Comparison of ENCODE assay signal across 1 cellular context in the genomic region with DNA sequence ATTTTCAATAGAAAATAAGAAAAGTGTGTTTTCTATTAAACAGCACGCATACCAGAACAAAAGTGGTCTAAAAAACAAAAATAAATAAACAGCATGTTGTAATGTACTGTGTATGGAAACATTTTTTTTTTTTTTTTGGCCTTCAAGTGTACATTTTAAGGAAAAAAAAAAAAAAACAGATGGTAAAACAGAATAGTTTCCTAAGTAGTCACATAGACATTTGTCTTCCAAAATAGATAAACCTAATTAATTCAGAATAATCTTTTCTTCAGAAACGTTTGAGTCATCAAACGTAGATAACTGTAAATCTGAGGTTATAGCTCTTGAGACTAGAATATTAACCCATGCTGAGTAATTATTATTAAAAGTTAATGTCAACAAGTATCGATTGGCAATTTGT.
TF ChIP-seq lines count a peak whose summit lies in the region.

No MANE protein-coding gene starts in this region.

TF ChIP-seq in HepG2, 621 proteins besides CTCF, POLR2A, EP300 and RAD21:
- TF ChIP-seq ZBTB8A (CRISPR knock-in tag; IDR thresholded peaks at IDR 0.05; ENCODE audit: borderline replicate concordance, low read depth) (no peak), SP2 (CRISPR knock-in tag; IDR thresholded peaks at IDR 0.05) (no peak), ZBTB3 (CRISPR knock-in tag; IDR thresholded peaks at IDR 0.05; ENCODE audit: borderline replicate concordance, low read depth) (no peak), KDM6A (CRISPR knock-in tag; IDR thresholded peaks at IDR 0.05; ENCODE audit: low read depth) (no peak), BRD4 (CRISPR knock-in tag; IDR thresholded peaks at IDR 0.05) (no peak), SETDB1 (CRISPR knock-in tag; IDR thresholded peaks at IDR 0.05; ENCODE audit: borderline replicate concordance) (no peak), ZBTB20 (CRISPR knock-in tag; IDR thresholded peaks at IDR 0.05; ENCODE audit: borderline replicate concordance, low read depth) (no peak)
- TF ChIP-seq, protein P1, sequence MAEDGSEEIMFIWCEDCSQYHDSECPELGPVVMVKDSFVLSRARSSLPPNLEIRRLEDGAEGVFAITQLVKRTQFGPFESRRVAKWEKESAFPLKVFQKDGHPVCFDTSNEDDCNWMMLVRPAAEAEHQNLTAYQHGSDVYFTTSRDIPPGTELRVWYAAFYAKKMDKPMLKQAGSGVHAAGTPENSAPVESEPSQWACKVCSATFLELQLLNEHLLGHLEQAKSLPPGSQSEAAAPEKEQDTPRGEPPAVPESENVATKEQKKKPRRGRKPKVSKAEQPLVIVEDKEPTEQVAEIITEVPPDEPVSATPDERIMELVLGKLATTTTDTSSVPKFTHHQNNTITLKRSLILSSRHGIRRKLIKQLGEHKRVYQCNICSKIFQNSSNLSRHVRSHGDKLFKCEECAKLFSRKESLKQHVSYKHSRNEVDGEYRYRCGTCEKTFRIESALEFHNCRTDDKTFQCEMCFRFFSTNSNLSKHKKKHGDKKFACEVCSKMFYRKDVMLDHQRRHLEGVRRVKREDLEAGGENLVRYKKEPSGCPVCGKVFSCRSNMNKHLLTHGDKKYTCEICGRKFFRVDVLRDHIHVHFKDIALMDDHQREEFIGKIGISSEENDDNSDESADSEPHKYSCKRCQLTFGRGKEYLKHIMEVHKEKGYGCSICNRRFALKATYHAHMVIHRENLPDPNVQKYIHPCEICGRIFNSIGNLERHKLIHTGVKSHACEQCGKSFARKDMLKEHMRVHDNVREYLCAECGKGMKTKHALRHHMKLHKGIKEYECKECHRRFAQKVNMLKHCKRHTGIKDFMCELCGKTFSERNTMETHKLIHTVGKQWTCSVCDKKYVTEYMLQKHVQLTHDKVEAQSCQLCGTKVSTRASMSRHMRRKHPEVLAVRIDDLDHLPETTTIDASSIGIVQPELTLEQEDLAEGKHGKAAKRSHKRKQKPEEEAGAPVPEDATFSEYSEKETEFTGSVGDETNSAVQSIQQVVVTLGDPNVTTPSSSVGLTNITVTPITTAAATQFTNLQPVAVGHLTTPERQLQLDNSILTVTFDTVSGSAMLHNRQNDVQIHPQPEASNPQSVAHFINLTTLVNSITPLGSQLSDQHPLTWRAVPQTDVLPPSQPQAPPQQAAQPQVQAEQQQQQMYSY (CRISPR knock-in tag; IDR thresholded peaks at IDR 0.05), result no peak
- TF ChIP-seq, protein P2, sequence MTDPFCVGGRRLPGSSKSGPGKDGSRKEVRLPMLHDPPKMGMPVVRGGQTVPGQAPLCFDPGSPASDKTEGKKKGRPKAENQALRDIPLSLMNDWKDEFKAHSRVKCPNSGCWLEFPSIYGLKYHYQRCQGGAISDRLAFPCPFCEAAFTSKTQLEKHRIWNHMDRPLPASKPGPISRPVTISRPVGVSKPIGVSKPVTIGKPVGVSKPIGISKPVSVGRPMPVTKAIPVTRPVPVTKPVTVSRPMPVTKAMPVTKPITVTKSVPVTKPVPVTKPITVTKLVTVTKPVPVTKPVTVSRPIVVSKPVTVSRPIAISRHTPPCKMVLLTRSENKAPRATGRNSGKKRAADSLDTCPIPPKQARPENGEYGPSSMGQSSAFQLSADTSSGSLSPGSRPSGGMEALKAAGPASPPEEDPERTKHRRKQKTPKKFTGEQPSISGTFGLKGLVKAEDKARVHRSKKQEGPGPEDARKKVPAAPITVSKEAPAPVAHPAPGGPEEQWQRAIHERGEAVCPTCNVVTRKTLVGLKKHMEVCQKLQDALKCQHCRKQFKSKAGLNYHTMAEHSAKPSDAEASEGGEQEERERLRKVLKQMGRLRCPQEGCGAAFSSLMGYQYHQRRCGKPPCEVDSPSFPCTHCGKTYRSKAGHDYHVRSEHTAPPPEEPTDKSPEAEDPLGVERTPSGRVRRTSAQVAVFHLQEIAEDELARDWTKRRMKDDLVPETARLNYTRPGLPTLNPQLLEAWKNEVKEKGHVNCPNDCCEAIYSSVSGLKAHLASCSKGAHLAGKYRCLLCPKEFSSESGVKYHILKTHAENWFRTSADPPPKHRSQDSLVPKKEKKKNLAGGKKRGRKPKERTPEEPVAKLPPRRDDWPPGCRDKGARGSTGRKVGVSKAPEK (CRISPR knock-in tag; IDR thresholded peaks at IDR 0.05; ENCODE audit: borderline replicate concordance), result no peak
- TF ChIP-seq, protein P3, sequence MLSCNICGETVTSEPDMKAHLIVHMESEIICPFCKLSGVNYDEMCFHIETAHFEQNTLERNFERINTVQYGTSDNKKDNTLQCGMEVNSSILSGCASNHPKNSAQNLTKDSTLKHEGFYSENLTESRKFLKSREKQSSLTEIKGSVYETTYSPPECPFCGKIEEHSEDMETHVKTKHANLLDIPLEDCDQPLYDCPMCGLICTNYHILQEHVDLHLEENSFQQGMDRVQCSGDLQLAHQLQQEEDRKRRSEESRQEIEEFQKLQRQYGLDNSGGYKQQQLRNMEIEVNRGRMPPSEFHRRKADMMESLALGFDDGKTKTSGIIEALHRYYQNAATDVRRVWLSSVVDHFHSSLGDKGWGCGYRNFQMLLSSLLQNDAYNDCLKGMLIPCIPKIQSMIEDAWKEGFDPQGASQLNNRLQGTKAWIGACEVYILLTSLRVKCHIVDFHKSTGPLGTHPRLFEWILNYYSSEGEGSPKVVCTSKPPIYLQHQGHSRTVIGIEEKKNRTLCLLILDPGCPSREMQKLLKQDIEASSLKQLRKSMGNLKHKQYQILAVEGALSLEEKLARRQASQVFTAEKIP (CRISPR knock-in tag; IDR thresholded peaks at IDR 0.05; ENCODE audit: borderline replicate concordance), result no peak
